ENCODE assay signal across 1 cellular context in genomic region chr9:106704056-106704625, GRCh38.
TF ChIP-seq lines count a peak whose summit lies in the region.

No MANE protein-coding gene starts in this region.

TF ChIP-seq in H1, 55 proteins besides CTCF, POLR2A, EP300 and RAD21 (continued from another document):
- TF ChIP-seq FOSL1 (IDR thresholded peaks at IDR 0.05; ENCODE audit: insufficient read depth, low read depth, low read length) (no peak), SIX5 (IDR thresholded peaks at IDR 0.05; ENCODE audit: low read depth, low read length) (no peak), EZH2 (IDR thresholded peaks at IDR 0.05; ENCODE audit: low read depth, low read length, severe bottlenecking) (no peak), POLR2AphosphoS5 (IDR thresholded peaks at IDR 0.05; ENCODE audit: low read depth, low read length) (no peak)
TF ChIP-seq in H1: peak in this region for 0.
